11 cellular contexts compared by ENCODE assay signal in the genomic region with DNA sequence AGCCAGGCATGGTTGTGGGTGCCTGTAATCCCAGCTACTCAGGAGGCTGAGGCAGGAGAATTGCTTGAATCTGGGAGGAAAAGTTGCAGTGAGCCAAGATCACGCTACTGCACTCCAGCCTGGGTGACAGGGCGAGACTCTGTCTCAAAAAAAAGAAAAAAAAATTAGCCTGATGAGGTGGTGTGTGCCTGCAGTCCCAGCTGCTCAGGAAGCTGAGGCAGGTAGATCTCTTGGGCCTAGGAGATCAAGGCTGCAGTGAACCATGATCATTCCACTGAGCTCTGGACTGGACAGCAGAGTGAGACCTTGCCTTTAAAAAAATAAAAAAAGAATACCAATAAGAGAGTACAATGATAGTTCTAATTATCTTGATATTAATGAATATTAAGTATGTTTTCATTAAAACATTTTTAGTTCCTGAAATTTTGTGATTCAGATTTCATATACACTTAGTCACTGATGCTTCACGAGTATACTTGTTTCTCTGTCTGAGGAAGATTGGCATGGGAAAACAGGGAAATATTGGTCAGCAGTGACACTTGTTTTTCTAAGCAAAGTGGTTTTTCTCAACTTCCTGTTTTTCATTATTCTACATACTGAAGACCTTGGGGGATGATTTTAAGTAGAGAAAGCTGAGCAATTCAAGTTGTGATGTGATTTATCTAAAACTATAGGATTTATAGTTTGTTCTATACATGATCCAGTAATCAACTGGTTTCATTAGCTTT.
DNase-seq lines count a peak whose midpoint lies in the region; ATAC-seq and TF ChIP-seq lines count a peak whose summit lies in the region.
"Had no signal": no experiment of that assay in that cellular context is flagged by ENCODE, and none has a peak within 500 bp of the region (broad histone marks: within the 10 kb centered on the region; RNA-seq: fewer than 3 reads in every experiment).

No MANE protein-coding gene starts in this region.

- no peak for TF ChIP-seq CTCF in fibroblast of mammary gland (conservative IDR thresholded peaks at IDR 0.05; ENCODE audit: control insufficient read depth, insufficient read depth, low read depth, low read length)

- DNase-seq in activated CD4-positive, alpha-beta T cell treated with anti-CD3 and anti-CD28 coated beads for 36 hours, result no peak
- no peak for DNase-seq in activated CD4-positive, alpha-beta T cell treated with anti-CD3 and anti-CD28 coated beads, Interleukin-2, amount 50 U/mL, for 1 hour
- no peak for DNase-seq in T-helper 17 cell
- peak; percentile 86 for DNase-seq in fibroblast of mammary gland (ENCODE audit: low read depth)
- DNase-seq in stimulated activated naive B cell treated with anti-CD40 and anti-IgM and Interleukin-4, amounts not matched to agents 10 μg/mL and 1 μg/mL and 100 μg/mL, for 72 hours, result no peak
- no peak for DNase-seq in stimulated activated CD4-positive, alpha-beta T cell treated with anti-CD3 and anti-CD28 coated beads, Interleukin-15, amount 100 ng/mL, for 24 hours
- no peak for DNase-seq in KG1 (lab: John Stamatoyannopoulos, UW)
- no peak for DNase-seq in HuH-7 (ENCODE audit: low spot score)
- DNase-seq: NCI-H526 treated with DMSO at 0.1 percent for 48 hours, sigmoid colon had no signal

- no peaks in the 10 kb centered on the region for H3K9me3 Mint-ChIP-seq in activated CD4-positive, alpha-beta T cell treated with anti-CD3 and anti-CD28 coated beads for 36 hours (ENCODE audit: low read depth)
- no peaks in the 10 kb centered on the region for H3K9me3 Mint-ChIP-seq in stimulated activated naive B cell treated with anti-CD40 and anti-IgM and Interleukin-4, amounts not matched to agents 10 μg/mL and 1 μg/mL and 100 μg/mL, for 72 hours

- CTCF ChIA-PET in activated CD4-positive, alpha-beta T cell treated with anti-CD3 and anti-CD28 coated beads for 36 hours (lab: Charles Lee), result interaction anchor here (0.6 to 1.3 kb wide), 3 partner anchors 14 to 333 kb away, joined by 3 to 4 read pairs (median 3); no protein-coding TSS in a partner anchor

- H3K9me3 ChIP-seq in T-helper 17 cell (ENCODE audit: control insufficient read depth, low read length, poor library complexity, severe bottlenecking), result no peaks in the 10 kb centered on the region
- H3K9me3 ChIP-seq: sigmoid colon had no signal

- H3K36me3 Mint-ChIP-seq in activated CD4-positive, alpha-beta T cell treated with anti-CD3 and anti-CD28 coated beads for 36 hours (ENCODE audit: low read depth), result peaks cover 5% of the 10 kb centered on the region
- H3K36me3 Mint-ChIP-seq in T-helper 17 cell (ENCODE audit: low read depth), result no peaks in the 10 kb centered on the region
- peaks cover 2 to 28% of the 10 kb centered on the region in 2 donors for H3K36me3 Mint-ChIP-seq in stimulated activated naive B cell treated with anti-CD40 and anti-IgM and Interleukin-4, amounts not matched to agents 10 μg/mL and 1 μg/mL and 100 μg/mL, for 72 hours

- intact Hi-C loops in activated CD4-positive, alpha-beta T cell treated with anti-CD3 and anti-CD28 coated beads for 36 hours (cut with DNase I, micrococcal nuclease), result no loop called here

- peak overlapping the region; percentile 81 for H3K27ac Mint-ChIP-seq in activated CD4-positive, alpha-beta T cell treated with anti-CD3 and anti-CD28 coated beads for 36 hours
- H3K27ac Mint-ChIP-seq in T-helper 17 cell, result peak overlapping the region; percentile 94
- peak overlapping the region; percentile 86 for H3K27ac Mint-ChIP-seq in stimulated activated naive B cell treated with anti-CD40 and anti-IgM and Interleukin-4, amounts not matched to agents 10 μg/mL and 1 μg/mL and 100 μg/mL, for 72 hours

- no peaks in the 10 kb centered on the region for H3K27me3 Mint-ChIP-seq in activated CD4-positive, alpha-beta T cell treated with anti-CD3 and anti-CD28 coated beads for 36 hours
- no peaks in the 10 kb centered on the region for H3K27me3 Mint-ChIP-seq in T-helper 17 cell
- H3K27me3 Mint-ChIP-seq in stimulated activated naive B cell treated with anti-CD40 and anti-IgM and Interleukin-4, amounts not matched to agents 10 μg/mL and 1 μg/mL and 100 μg/mL, for 72 hours, result no peaks in the 10 kb centered on the region

- ATAC-seq in activated CD4-positive, alpha-beta T cell treated with anti-CD3 and anti-CD28 coated beads for 36 hours, result peak; percentile 42
- peak; percentile 79 for ATAC-seq in T-helper 17 cell
- peak; percentile 54 to 56 for ATAC-seq in stimulated activated naive B cell treated with anti-CD40 and anti-IgM and Interleukin-4, amounts not matched to agents 10 μg/mL and 1 μg/mL and 100 μg/mL, for 72 hours (replicated peaks)

- H3K4me3 Mint-ChIP-seq in activated CD4-positive, alpha-beta T cell treated with anti-CD3 and anti-CD28 coated beads for 36 hours, result no peak overlapping the region
- H3K4me3 Mint-ChIP-seq in T-helper 17 cell, result peak overlapping the region; percentile 71
- H3K4me3 Mint-ChIP-seq in stimulated activated naive B cell treated with anti-CD40 and anti-IgM and Interleukin-4, amounts not matched to agents 10 μg/mL and 1 μg/mL and 100 μg/mL, for 72 hours, result peak overlapping the region in 1 of 2 donors; percentile 32

- H3K4me3 ChIP-seq in fibroblast of mammary gland (ENCODE audit: control insufficient read depth, low read depth, low read length), result no peak overlapping the region
- H3K4me3 ChIP-seq: cardiac muscle cell, sigmoid colon had no signal

- POLR2A ChIA-PET in activated CD4-positive, alpha-beta T cell treated with anti-CD3 and anti-CD28 coated beads for 36 hours (lab: Charles Lee), result no interaction called here

- H3K4me1 Mint-ChIP-seq in activated CD4-positive, alpha-beta T cell treated with anti-CD3 and anti-CD28 coated beads for 36 hours, result peaks cover 30% of the 10 kb centered on the region
- peaks cover 17% of the 10 kb centered on the region for H3K4me1 Mint-ChIP-seq in T-helper 17 cell
- H3K4me1 Mint-ChIP-seq in stimulated activated naive B cell treated with anti-CD40 and anti-IgM and Interleukin-4, amounts not matched to agents 10 μg/mL and 1 μg/mL and 100 μg/mL, for 72 hours, result peaks cover 11 to 23% of the 10 kb centered on the region in 2 donors
